ENCODE assay signal across 20 cellular contexts in the genomic region with DNA sequence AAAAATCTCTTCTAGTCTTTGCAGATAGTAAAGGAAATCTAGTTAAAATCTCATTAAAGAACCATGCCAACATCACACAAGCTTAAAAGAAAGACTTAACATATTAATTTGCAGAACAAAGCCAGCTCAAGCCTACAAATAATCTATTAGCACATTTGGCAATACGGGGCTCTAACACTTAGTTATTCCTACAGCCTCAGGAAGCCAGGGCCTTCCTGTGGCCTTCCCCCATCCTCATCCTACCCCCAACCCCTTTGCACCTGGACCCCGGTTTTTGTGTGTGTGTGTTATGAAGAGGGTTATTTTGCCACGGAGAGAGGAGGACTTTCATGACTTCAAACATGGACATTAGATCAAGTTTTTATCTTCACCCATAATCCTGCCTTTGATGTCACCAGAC.
A peak's percentile ranks its signal among the peaks of the same experiment; 100 is the strongest.
DNase-seq lines count a peak whose midpoint lies in the region; ATAC-seq, FAIRE-seq and TF ChIP-seq lines count a peak whose summit lies in the region.
"Had no signal": no experiment of that assay in that cellular context is flagged by ENCODE, and none has a peak within 500 bp of the region (broad histone marks: within the 10 kb centered on the region; RNA-seq: fewer than 3 reads in every experiment).

No MANE protein-coding gene starts in this region.

- H3K9me3 ChIP-seq in HUES48 (ENCODE audit: control insufficient read depth, insufficient read depth, low read length) (peaks cover 5% of the 10 kb centered on the region; the same call in 1 of the 2 replicates), H1 (ENCODE audit: insufficient read depth in 2 of 2, low read depth in 1 of 2, low read length in 1 of 2) (peaks cover 0 to 4% of the 10 kb centered on the region in 2 experiments; a peak in 1 of 4 replicates), iPS-18a (ENCODE audit: control insufficient read depth, low read depth, low read length) (peaks cover 3% of the 10 kb centered on the region), thyroid gland (no peaks in the 10 kb centered on the region), GM23248 (ENCODE audit: low read depth) (no peaks in the 10 kb centered on the region)
- H3K9me3 ChIP-seq: Caco-2 had no signal

- DNase-seq in GM23338 (ENCODE audit: low spot score): peak; percentile 45
- DNase-seq in H1 (ENCODE audit: low read depth in 1 of 2, low spot score in 2 of 2): no peak
- no peak for DNase-seq in thyroid gland
- DNase-seq in Right ventricle myocardium inferior (ENCODE audit: missing footprints): no peak
- DNase-seq in GM23248: no peak
- DNase-seq: Caco-2; CD4-positive, CD25-positive, alpha-beta regulatory T cell; CD8-positive, alpha-beta T cell; DMS153; DND-41; HCEC 1CT had no signal

- no peak for TF ChIP-seq CTCF in GM23338 (conservative IDR thresholded peaks at IDR 0.05; ENCODE audit: low read depth in 2 of 2)
- TF ChIP-seq CTCF in H1 (IDR thresholded peaks at IDR 0.05; ENCODE audit: control extremely low read depth in 1 of 3, insufficient read depth in 1 of 3, low read depth in 1 of 3, low read length in 3 of 3): no peak
- TF ChIP-seq CTCF in thyroid gland (IDR thresholded peaks at IDR 0.05): no peak

- H3K14ac ChIP-seq in H1 (ENCODE audit: insufficient read length): no peak overlapping the region

- H3K36me3 ChIP-seq in GM23338 (ENCODE audit: insufficient read depth): no peaks in the 10 kb centered on the region
- no peaks in the 10 kb centered on the region for H3K36me3 ChIP-seq in HUES48 (ENCODE audit: control insufficient read depth, insufficient read depth, low read length)
- no peaks in the 10 kb centered on the region for H3K36me3 ChIP-seq in H1 (ENCODE audit: control insufficient read depth in 2 of 4, insufficient read depth in 4 of 4, low read length in 3 of 4)
- no peaks in the 10 kb centered on the region for H3K36me3 ChIP-seq in iPS-18a (ENCODE audit: control insufficient read depth, low read depth, low read length)
- H3K36me3 ChIP-seq in thyroid gland: no peaks in the 10 kb centered on the region
- H3K36me3 ChIP-seq in GM23248 (ENCODE audit: low read depth): no peaks in the 10 kb centered on the region
- H3K36me3 ChIP-seq: BLaER1 had no signal

- H3K9me2 ChIP-seq in GM23338 (ENCODE audit: insufficient read depth) (no peaks in the 10 kb centered on the region), GM23248 (ENCODE audit: insufficient read depth) (no peaks in the 10 kb centered on the region)

- peaks cover 13% of the 10 kb centered on the region for H3K9me3 Mint-ChIP-seq in GM23338
- H3K9me3 Mint-ChIP-seq: CD8-positive, alpha-beta T cell had no signal

- peaks cover 6% of the 10 kb centered on the region; the same call in 1 of the 2 replicates for H3F3A ChIP-seq in GM23338 (replicated peaks; ENCODE audit: low read depth)
- no peaks in the 10 kb centered on the region for H3F3A ChIP-seq in GM23248 (ENCODE audit: insufficient read depth)

- no peak for TF ChIP-seq EP300 in H1 (IDR thresholded peaks at IDR 0.05; ENCODE audit: borderline replicate concordance in 1 of 2, low read depth in 2 of 2, low read length in 2 of 2)

- no peak overlapping the region for H2BK20ac ChIP-seq in H1 (ENCODE audit: low read length)

- no peak overlapping the region for H2BK15ac ChIP-seq in H1 (ENCODE audit: low read length)

- peaks cover 42% of the 10 kb centered on the region; the same call in 2 of the 3 replicates for H3K4me1 Mint-ChIP-seq in GM23338
- H3K4me1 Mint-ChIP-seq: B cell; CD4-positive, CD25-positive, alpha-beta regulatory T cell had no signal

- H2BK5ac ChIP-seq in H1 (ENCODE audit: low read depth, low read length): no peak overlapping the region

- H3K9ac ChIP-seq in HUES48 (ENCODE audit: low read depth, low read length) (no peak overlapping the region), H1 (replicated peaks in 1 of 4; ENCODE audit: extremely low read depth in 1 of 4, low read depth in 3 of 4, low read length in 3 of 4) (no peak overlapping the region), iPS-18a (ENCODE audit: low read length) (no peak overlapping the region), GM23248 (no peak overlapping the region)
- H3K9ac ChIP-seq: BLaER1 had no signal

- intact Hi-C loops in thyroid gland (cut with DNase I): no loop called here
- intact Hi-C loops in Right ventricle myocardium inferior (cut with DNase I): no loop called here

- H3K79me2 ChIP-seq in GM23338 (replicated peaks; ENCODE audit: insufficient read depth): no peaks in the 10 kb centered on the region
- H3K79me2 ChIP-seq in H1 (ENCODE audit: control insufficient read depth in 1 of 2, insufficient read depth in 2 of 2, low read length in 2 of 2): no peaks in the 10 kb centered on the region
- H3K79me2 ChIP-seq in GM23248 (ENCODE audit: insufficient read depth): no peaks in the 10 kb centered on the region

- TF ChIP-seq POLR2A in H1 (IDR thresholded peaks at IDR 0.05; ENCODE audit: control extremely low read depth in 1 of 2, low read depth in 2 of 2, low read length in 2 of 2) (no peak), thyroid gland (IDR thresholded peaks at IDR 0.05) (no peak)

- H3K79me1 ChIP-seq in H1 (ENCODE audit: low read depth, low read length): no peaks in the 10 kb centered on the region

- H2AFZ ChIP-seq in GM23338: no peak overlapping the region
- no peak overlapping the region for H2AFZ ChIP-seq in H1 (ENCODE audit: low read length)
- no peak overlapping the region for H2AFZ ChIP-seq in GM23248

- no peak overlapping the region for H2BK12ac ChIP-seq in H1 (ENCODE audit: low read depth, low read length)

- H3K27me3 Mint-ChIP-seq in GM23338 (ENCODE audit: insufficient read depth, low read depth, poor library complexity): peaks cover 56% of the 10 kb centered on the region

- no peak overlapping the region for H2AK5ac ChIP-seq in H1 (ENCODE audit: low read depth, low read length)

- in situ Hi-C loops in GM23248 (cut with MboI): no loop called here

- H3K23ac ChIP-seq in H1 (ENCODE audit: insufficient read length): no peak overlapping the region

- peak overlapping the region; percentile 42; the same call in 2 of the 3 replicates for H3K4me3 Mint-ChIP-seq in GM23338
- H3K4me3 Mint-ChIP-seq: B cell; CD4-positive, CD25-positive, alpha-beta regulatory T cell; CD8-positive, alpha-beta T cell had no signal

- no peaks in the 10 kb centered on the region for H3K23me2 ChIP-seq in H1 (ENCODE audit: low read depth, low read length)

- H3K4me1 ChIP-seq in GM23338 (ENCODE audit: insufficient read depth): peaks cover 35% of the 10 kb centered on the region
- peaks cover 34% of the 10 kb centered on the region for H3K4me1 ChIP-seq in HUES48 (ENCODE audit: control insufficient read depth, insufficient read depth, low read length)
- H3K4me1 ChIP-seq in H1 (replicated peaks in 1 of 4; ENCODE audit: control insufficient read depth in 3 of 4, insufficient read depth in 4 of 4, low read length in 3 of 4): peaks cover 0 to 13% (median 7%) of the 10 kb centered on the region in 4 experiments; a peak in 4 of 7 replicates
- H3K4me1 ChIP-seq in iPS-18a (ENCODE audit: control insufficient read depth, low read depth, low read length): peaks cover 28% of the 10 kb centered on the region
- H3K4me1 ChIP-seq in thyroid gland: no peaks in the 10 kb centered on the region
- no peaks in the 10 kb centered on the region for H3K4me1 ChIP-seq in GM23248 (ENCODE audit: insufficient read depth)
- H3K4me1 ChIP-seq: BLaER1, Caco-2 had no signal

- H4K5ac ChIP-seq in H1 (ENCODE audit: insufficient read length, low read depth, low read length): no peak overlapping the region

- POLR2A ChIA-PET in H1 (lab: Charles Lee; ENCODE audit: partially characterized antibody): interaction anchor here (1.1 kb wide), 1 partner anchor 13 kb away, joined by 4 read pairs; no protein-coding TSS in a partner anchor

- no peak overlapping the region for H4K8ac ChIP-seq in H1 (ENCODE audit: extremely low read depth, insufficient read depth, low read length)

- no peak overlapping the region for H3K27ac Mint-ChIP-seq in GM23338
- H3K27ac Mint-ChIP-seq: B cell; CD4-positive, CD25-positive, alpha-beta regulatory T cell; CD8-positive, alpha-beta T cell had no signal

- H2BK120ac ChIP-seq in H1 (replicated peaks; ENCODE audit: low read depth, low read length): no peak overlapping the region

- H3K27ac ChIP-seq in GM23338 (ENCODE audit: low read depth): no peak overlapping the region
- H3K27ac ChIP-seq in HUES48 (ENCODE audit: low read depth, low read length): peak overlapping the region; percentile 14
- no peak overlapping the region for H3K27ac ChIP-seq in H1 (ENCODE audit: low read depth, low read length)
- H3K27ac ChIP-seq in iPS-18a (ENCODE audit: low read length): no peak overlapping the region
- H3K27ac ChIP-seq in thyroid gland: no peak overlapping the region
- no peak overlapping the region for H3K27ac ChIP-seq in GM23248
- H3K27ac ChIP-seq: 22Rv1, BLaER1, C4-2B had no signal

- H4K20me1 ChIP-seq in GM23338 (replicated peaks; ENCODE audit: insufficient read depth) (0 out of 2 replicates have a peak, but pooled peaks cover 4% of the 10 kb centered on the region), H1 (replicated peaks in 1 of 2; ENCODE audit: control insufficient read depth in 1 of 2, insufficient read depth in 2 of 2, low read length in 2 of 2) (no peaks in the 10 kb centered on the region), GM23248 (ENCODE audit: insufficient read depth) (no peaks in the 10 kb centered on the region)
- H4K20me1 ChIP-seq: BLaER1 had no signal

- peaks cover 12% of the 10 kb centered on the region; the same call in 2 of the 3 replicates for H3K36me3 Mint-ChIP-seq in GM23338 (ENCODE audit: low read depth)
- H3K36me3 Mint-ChIP-seq: CD4-positive, CD25-positive, alpha-beta regulatory T cell; CD8-positive, alpha-beta T cell had no signal

- H3K56ac ChIP-seq in H1 (replicated peaks; ENCODE audit: insufficient read length, low read depth, low read length): no peak overlapping the region

- CTCF ChIA-PET in H1 (lab: Charles Lee; ENCODE audit: partially characterized antibody): interaction anchor here (1.3 to 1.7 kb wide), 3 partner anchors 40 to 83 kb away, joined by 3 to 6 read pairs (median 5); no protein-coding TSS in a partner anchor

- no peak for FAIRE-seq in H1 (lab: Jason Lieb, UNC)
- FAIRE-seq: A204.1, G401.6, GM12892 had no signal

- TF ChIP-seq RAD21 in H1 (IDR thresholded peaks at IDR 0.05 in 1 of 2, conservative IDR thresholded peaks at IDR 0.05 in 1 of 2; ENCODE audit: low read depth in 2 of 2, low read length in 2 of 2): no peak

- no peak overlapping the region for H3K4ac ChIP-seq in H1 (replicated peaks; ENCODE audit: insufficient read length, low read depth, low read length)

- H3K27me3 ChIP-seq in GM23338 (ENCODE audit: insufficient read depth): peaks cover 65% of the 10 kb centered on the region
- H3K27me3 ChIP-seq in HUES48 (ENCODE audit: control insufficient read depth, insufficient read depth, low read length): peaks cover 48% of the 10 kb centered on the region
- peaks cover 1 to 40% (median 32%) of the 10 kb centered on the region in 4 experiments for H3K27me3 ChIP-seq in H1 (replicated peaks in 1 of 4; ENCODE audit: control insufficient read depth in 3 of 4, extremely low read depth in 1 of 4, insufficient read depth in 3 of 4, low read length in 3 of 4)
- H3K27me3 ChIP-seq in iPS-18a (ENCODE audit: control insufficient read depth, insufficient read depth, low read length): peaks cover 55% of the 10 kb centered on the region
- H3K27me3 ChIP-seq in thyroid gland: no peaks in the 10 kb centered on the region
- peaks cover 27% of the 10 kb centered on the region; the same call in 1 of the 2 replicates for H3K27me3 ChIP-seq in GM23248 (replicated peaks; ENCODE audit: insufficient read depth)
- H3K27me3 ChIP-seq: BLaER1 had no signal

- H3K4me3 ChIP-seq in GM23338 (peak overlapping the region; percentile 30), HUES48 (ENCODE audit: low read depth, low read length) (peak overlapping the region; percentile 19; the same call in 1 of the 2 replicates), H1 (ENCODE audit: extremely low read depth in 1 of 4, insufficient read depth in 2 of 4, low read depth in 3 of 4, low read length in 4 of 4) (no peak overlapping the region), iPS-18a (ENCODE audit: low read length) (peak overlapping the region; percentile 21), thyroid gland (replicated peaks in 1 of 3) (no peak overlapping the region), GM23248 (no peak overlapping the region)
- H3K4me3 ChIP-seq: BLaER1 had no signal

- no peak overlapping the region for H4K91ac ChIP-seq in H1 (replicated peaks; ENCODE audit: insufficient read length, low read length)

- peak; percentile 73 for ATAC-seq in GM23338
- no peak for ATAC-seq in Right ventricle myocardium inferior
- ATAC-seq: CD8-positive, alpha-beta T cell had no signal

- no peak overlapping the region for H3K18ac ChIP-seq in H1 (ENCODE audit: extremely low read depth, low read length)

- WGBS in H1 (ENCODE audit: extremely low coverage in 1 of 2, insufficient coverage in 1 of 2, insufficient read length in 1 of 2, insufficient replicate concordance in 2 of 2, low coverage in 1 of 2, low lambda C conversion rate in 2 of 2, missing lambda C conversion rate in 1 of 2), 2 experiments: 9% methylated on average over 3 of the region's 3 CpGs; no CpG with 5 or more reads in 1 of the 2 experiments
- 46 to 48% methylated on average over 3 of the region's 3 CpGs for WGBS in thyroid gland, 2 donors
- WGBS in GM23248 (ENCODE audit: low coverage in 1 of 2, low lambda C conversion rate in 2 of 2, missing lambda C conversion rate in 2 of 2), 2 experiments: 15 to 16% methylated on average over 3 of the region's 3 CpGs

- H3K4me2 ChIP-seq in GM23338 (peak overlapping the region; percentile 65), H1 (ENCODE audit: insufficient read depth in 1 of 2, low read depth in 2 of 2, low read length in 2 of 2) (peak overlapping the region; percentile 19 to 23; a peak in 2 of 4 replicates), GM23248 (ENCODE audit: unreplicated experiment) (no peak overlapping the region)
- H3K4me2 ChIP-seq: BLaER1 had no signal

Comparison
In these comparisons a context has a peak if more than half of its experiments do, and no peak if none do; other contexts are left out.
1. H3K4me3 ChIP-seq: peak in GM23338 (single experiment), HUES48 (single experiment) and iPS-18a (single experiment); none in H1 (0 of 4), thyroid gland (0 of 3) and GM23248 (single experiment).